ENCODE assay signal across 1 cellular context in the genomic region with DNA sequence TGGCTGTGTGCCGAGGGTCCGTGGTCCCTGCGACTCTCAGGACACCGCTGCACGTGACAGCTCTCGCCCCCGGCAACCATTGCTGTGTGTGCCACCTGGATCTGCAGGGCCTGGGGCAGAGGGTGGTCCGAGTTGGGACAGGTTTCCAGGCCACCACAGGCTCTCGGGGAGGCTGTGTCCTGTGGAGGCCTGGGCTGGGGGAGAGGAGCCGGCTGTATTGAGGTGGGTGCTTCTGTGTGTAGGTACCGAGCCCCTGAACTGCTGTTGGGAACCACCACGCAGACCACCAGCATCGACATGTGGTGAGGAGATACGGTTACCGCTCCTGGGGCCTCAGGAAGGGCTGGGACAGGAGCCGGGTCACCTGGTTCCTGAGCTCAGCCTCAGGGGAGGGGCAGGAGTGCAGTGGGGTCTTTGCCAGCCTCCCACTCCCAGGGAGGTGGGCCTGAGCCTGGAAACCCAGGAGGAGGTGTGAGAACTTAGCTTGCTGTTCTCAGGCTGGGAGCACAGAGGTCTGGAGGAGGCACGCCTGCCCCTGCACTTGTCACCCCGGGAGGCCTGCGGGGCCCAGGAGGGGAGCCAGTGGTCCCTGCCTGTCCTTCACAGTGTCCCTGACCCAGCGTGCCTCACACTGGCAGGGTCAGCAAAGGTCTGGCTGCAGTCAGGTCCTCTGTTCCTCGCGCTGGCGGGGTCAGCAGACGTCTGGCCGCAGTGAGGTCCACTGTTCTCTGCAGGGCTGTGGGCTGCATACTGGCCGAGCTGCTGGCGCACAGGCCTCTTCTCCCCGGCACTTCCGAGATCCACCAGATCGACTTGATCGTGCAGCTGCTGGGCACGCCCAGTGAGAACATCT.
TF ChIP-seq lines count a peak whose summit lies in the region.

No MANE protein-coding gene starts in this region.

TF ChIP-seq in HepG2, 621 proteins besides CTCF, POLR2A, EP300 and RAD21 (continued from another document and continues in another):
- TF ChIP-seq ZNF235 (CRISPR knock-in tag; IDR thresholded peaks at IDR 0.05; ENCODE audit: borderline replicate concordance) (no peak), YY1 (IDR thresholded peaks at IDR 0.05; ENCODE audit: insufficient read depth, insufficient replicate concordance, low read depth, low read length) (no peak), ZNF75D (CRISPR knock-in tag; IDR thresholded peaks at IDR 0.05; ENCODE audit: borderline replicate concordance) (no peak), ZNF572 (CRISPR knock-in tag; IDR thresholded peaks at IDR 0.05) (no peak; the same call in 1 of the 2 replicates), ZNF777 (CRISPR knock-in tag; IDR thresholded peaks at IDR 0.05) (no peak), DPF2 (CRISPR knock-in tag; IDR thresholded peaks at IDR 0.05; ENCODE audit: borderline replicate concordance, low read depth) (no peak; the same call in 1 of the 2 replicates), KMT2A (CRISPR knock-in tag; IDR thresholded peaks at IDR 0.05) (0 out of 2 replicates have a peak, but pooled peaks have one; percentile 27), SRY (CRISPR knock-in tag; IDR thresholded peaks at IDR 0.05) (0 out of 2 replicates have a peak, but pooled peaks have one; percentile 41), KLF16 (CRISPR knock-in tag; IDR thresholded peaks at IDR 0.05) (0 out of 4 replicates have a peak, but pooled peaks of 1 of the 2 experiments have one; percentile 19), CBX1 (IDR thresholded peaks at IDR 0.05; ENCODE audit: low read depth) (no peak), ZNF761 (CRISPR knock-in tag; conservative IDR thresholded peaks at IDR 0.05) (0 out of 2 replicates have a peak, but pooled peaks have one; percentile 57), YEATS4 (CRISPR knock-in tag; IDR thresholded peaks at IDR 0.05; ENCODE audit: borderline replicate concordance) (0 out of 2 replicates have a peak, but pooled peaks have one; percentile 30), ZFP36L2 (CRISPR knock-in tag; IDR thresholded peaks at IDR 0.05) (no peak), RORA (CRISPR knock-in tag; IDR thresholded peaks at IDR 0.05) (no peak), ZNF839 (CRISPR knock-in tag; IDR thresholded peaks at IDR 0.05; ENCODE audit: borderline replicate concordance) (no peak), SMAD3 (CRISPR knock-in tag; IDR thresholded peaks at IDR 0.05) (no peak), PHB2 (IDR thresholded peaks at IDR 0.05; ENCODE audit: partially characterized antibody) (no peak), ADNP (CRISPR knock-in tag; IDR thresholded peaks at IDR 0.05) (no peak), ZNF20 (CRISPR knock-in tag; IDR thresholded peaks at IDR 0.05) (no peak), ZNF24 (IDR thresholded peaks at IDR 0.05) (no peak), ZBTB7A (CRISPR knock-in tag; IDR thresholded peaks at IDR 0.05) (peak; percentile 93; the same call in 1 of the 2 replicates), CHD2 (IDR thresholded peaks at IDR 0.05; ENCODE audit: low read depth, low read length) (no peak), ZNF780A (CRISPR knock-in tag; IDR thresholded peaks at IDR 0.05) (no peak), SNRNP70 (IDR thresholded peaks at IDR 0.05; ENCODE audit: low read depth, low read length) (no peak), ZNF468 (CRISPR knock-in tag; IDR thresholded peaks at IDR 0.05) (no peak), FOSL2 (CRISPR knock-in tag; IDR thresholded peaks at IDR 0.05) (no peak), ELF4 (CRISPR knock-in tag; IDR thresholded peaks at IDR 0.05; ENCODE audit: borderline replicate concordance) (no peak), ZNF841 (CRISPR knock-in tag; IDR thresholded peaks at IDR 0.05; ENCODE audit: borderline replicate concordance) (no peak), ZFP41 (CRISPR knock-in tag; IDR thresholded peaks at IDR 0.05; ENCODE audit: borderline replicate concordance) (no peak), EZH2 (conservative IDR thresholded peaks at IDR 0.05; ENCODE audit: low read depth, low read length) (no peak), MED1 (CRISPR knock-in tag; IDR thresholded peaks at IDR 0.05) (peak; percentile 66), ETV5 (CRISPR knock-in tag; IDR thresholded peaks at IDR 0.05; ENCODE audit: borderline replicate concordance) (peak; percentile 22; the same call in 1 of the 2 replicates), KDM3A (CRISPR knock-in tag; IDR thresholded peaks at IDR 0.05; ENCODE audit: low read depth) (peak; percentile 84; the same call in 1 of the 2 replicates), SP1 (IDR thresholded peaks at IDR 0.05) (no peak), SP1 (CRISPR knock-in tag; IDR thresholded peaks at IDR 0.05) (no peak), PRMT3 (CRISPR knock-in tag; IDR thresholded peaks at IDR 0.05; ENCODE audit: borderline replicate concordance, low read depth) (no peak), MEIS2 (CRISPR knock-in tag; IDR thresholded peaks at IDR 0.05) (peak; percentile 78; the same call in 1 of the 2 replicates), ZBTB21 (CRISPR knock-in tag; IDR thresholded peaks at IDR 0.05) (no peak), ZNF557 (CRISPR knock-in tag; IDR thresholded peaks at IDR 0.05) (no peak), RELA (CRISPR knock-in tag; IDR thresholded peaks at IDR 0.05) (no peak)
- TF ChIP-seq, protein P1, sequence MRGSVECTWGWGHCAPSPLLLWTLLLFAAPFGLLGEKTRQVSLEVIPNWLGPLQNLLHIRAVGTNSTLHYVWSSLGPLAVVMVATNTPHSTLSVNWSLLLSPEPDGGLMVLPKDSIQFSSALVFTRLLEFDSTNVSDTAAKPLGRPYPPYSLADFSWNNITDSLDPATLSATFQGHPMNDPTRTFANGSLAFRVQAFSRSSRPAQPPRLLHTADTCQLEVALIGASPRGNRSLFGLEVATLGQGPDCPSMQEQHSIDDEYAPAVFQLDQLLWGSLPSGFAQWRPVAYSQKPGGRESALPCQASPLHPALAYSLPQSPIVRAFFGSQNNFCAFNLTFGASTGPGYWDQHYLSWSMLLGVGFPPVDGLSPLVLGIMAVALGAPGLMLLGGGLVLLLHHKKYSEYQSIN (CRISPR knock-in tag; IDR thresholded peaks at IDR 0.05; ENCODE audit: borderline replicate concordance), result no peak
- TF ChIP-seq, protein P2, sequence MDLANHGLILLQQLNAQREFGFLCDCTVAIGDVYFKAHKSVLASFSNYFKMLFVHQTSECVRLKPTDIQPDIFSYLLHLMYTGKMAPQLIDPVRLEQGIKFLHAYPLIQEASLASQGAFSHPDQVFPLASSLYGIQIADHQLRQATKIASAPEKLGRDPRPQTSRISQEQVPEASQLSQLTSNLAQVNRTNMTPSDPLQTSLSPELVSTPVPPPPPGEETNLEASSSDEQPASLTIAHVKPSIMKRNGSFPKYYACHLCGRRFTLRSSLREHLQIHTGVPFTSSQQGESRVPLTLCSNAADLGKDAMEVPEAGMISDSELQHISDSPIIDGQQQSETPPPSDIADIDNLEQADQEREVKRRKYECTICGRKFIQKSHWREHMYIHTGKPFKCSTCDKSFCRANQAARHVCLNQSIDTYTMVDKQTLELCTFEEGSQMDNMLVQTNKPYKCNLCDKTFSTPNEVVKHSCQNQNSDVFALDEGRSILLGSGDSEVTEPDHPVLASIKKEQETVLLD (CRISPR knock-in tag; IDR thresholded peaks at IDR 0.05; ENCODE audit: low read depth), result no peak
- TF ChIP-seq, protein P3, sequence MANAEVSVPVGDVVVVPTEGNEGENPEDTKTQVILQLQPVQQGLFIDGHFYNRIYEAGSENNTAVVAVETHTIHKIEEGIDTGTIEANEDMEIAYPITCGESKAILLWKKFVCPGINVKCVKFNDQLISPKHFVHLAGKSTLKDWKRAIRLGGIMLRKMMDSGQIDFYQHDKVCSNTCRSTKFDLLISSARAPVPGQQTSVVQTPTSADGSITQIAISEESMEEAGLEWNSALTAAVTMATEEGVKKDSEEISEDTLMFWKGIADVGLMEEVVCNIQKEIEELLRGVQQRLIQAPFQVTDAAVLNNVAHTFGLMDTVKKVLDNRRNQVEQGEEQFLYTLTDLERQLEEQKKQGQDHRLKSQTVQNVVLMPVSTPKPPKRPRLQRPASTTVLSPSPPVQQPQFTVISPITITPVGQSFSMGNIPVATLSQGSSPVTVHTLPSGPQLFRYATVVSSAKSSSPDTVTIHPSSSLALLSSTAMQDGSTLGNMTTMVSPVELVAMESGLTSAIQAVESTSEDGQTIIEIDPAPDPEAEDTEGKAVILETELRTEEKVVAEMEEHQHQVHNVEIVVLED (CRISPR knock-in tag; IDR thresholded peaks at IDR 0.05; ENCODE audit: borderline replicate concordance), result peak; percentile 14; the same call in 1 of the 2 replicates
- TF ChIP-seq, protein P4, sequence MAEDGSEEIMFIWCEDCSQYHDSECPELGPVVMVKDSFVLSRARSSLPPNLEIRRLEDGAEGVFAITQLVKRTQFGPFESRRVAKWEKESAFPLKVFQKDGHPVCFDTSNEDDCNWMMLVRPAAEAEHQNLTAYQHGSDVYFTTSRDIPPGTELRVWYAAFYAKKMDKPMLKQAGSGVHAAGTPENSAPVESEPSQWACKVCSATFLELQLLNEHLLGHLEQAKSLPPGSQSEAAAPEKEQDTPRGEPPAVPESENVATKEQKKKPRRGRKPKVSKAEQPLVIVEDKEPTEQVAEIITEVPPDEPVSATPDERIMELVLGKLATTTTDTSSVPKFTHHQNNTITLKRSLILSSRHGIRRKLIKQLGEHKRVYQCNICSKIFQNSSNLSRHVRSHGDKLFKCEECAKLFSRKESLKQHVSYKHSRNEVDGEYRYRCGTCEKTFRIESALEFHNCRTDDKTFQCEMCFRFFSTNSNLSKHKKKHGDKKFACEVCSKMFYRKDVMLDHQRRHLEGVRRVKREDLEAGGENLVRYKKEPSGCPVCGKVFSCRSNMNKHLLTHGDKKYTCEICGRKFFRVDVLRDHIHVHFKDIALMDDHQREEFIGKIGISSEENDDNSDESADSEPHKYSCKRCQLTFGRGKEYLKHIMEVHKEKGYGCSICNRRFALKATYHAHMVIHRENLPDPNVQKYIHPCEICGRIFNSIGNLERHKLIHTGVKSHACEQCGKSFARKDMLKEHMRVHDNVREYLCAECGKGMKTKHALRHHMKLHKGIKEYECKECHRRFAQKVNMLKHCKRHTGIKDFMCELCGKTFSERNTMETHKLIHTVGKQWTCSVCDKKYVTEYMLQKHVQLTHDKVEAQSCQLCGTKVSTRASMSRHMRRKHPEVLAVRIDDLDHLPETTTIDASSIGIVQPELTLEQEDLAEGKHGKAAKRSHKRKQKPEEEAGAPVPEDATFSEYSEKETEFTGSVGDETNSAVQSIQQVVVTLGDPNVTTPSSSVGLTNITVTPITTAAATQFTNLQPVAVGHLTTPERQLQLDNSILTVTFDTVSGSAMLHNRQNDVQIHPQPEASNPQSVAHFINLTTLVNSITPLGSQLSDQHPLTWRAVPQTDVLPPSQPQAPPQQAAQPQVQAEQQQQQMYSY (CRISPR knock-in tag; IDR thresholded peaks at IDR 0.05), result no peak
- TF ChIP-seq, protein P5, sequence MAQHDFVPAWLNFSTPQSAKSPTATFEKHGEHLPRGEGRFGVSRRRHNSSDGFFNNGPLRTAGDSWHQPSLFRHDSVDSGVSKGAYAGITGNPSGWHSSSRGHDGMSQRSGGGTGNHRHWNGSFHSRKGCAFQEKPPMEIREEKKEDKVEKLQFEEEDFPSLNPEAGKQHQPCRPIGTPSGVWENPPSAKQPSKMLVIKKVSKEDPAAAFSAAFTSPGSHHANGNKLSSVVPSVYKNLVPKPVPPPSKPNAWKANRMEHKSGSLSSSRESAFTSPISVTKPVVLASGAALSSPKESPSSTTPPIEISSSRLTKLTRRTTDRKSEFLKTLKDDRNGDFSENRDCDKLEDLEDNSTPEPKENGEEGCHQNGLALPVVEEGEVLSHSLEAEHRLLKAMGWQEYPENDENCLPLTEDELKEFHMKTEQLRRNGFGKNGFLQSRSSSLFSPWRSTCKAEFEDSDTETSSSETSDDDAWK (CRISPR knock-in tag; IDR thresholded peaks at IDR 0.05), result no peak
- TF ChIP-seq, protein P6, sequence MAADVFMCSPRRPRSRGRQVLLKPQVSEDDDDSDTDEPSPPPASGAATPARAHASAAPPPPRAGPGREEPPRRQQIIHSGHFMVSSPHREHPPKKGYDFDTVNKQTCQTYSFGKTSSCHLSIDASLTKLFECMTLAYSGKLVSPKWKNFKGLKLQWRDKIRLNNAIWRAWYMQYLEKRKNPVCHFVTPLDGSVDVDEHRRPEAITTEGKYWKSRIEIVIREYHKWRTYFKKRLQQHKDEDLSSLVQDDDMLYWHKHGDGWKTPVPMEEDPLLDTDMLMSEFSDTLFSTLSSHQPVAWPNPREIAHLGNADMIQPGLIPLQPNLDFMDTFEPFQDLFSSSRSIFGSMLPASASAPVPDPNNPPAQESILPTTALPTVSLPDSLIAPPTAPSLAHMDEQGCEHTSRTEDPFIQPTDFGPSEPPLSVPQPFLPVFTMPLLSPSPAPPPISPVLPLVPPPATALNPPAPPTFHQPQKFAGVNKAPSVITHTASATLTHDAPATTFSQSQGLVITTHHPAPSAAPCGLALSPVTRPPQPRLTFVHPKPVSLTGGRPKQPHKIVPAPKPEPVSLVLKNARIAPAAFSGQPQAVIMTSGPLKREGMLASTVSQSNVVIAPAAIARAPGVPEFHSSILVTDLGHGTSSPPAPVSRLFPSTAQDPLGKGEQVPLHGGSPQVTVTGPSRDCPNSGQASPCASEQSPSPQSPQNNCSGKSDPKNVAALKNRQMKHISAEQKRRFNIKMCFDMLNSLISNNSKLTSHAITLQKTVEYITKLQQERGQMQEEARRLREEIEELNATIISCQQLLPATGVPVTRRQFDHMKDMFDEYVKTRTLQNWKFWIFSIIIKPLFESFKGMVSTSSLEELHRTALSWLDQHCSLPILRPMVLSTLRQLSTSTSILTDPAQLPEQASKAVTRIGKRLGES (CRISPR knock-in tag; IDR thresholded peaks at IDR 0.05; ENCODE audit: borderline replicate concordance), result no peak
- TF ChIP-seq, protein P7, sequence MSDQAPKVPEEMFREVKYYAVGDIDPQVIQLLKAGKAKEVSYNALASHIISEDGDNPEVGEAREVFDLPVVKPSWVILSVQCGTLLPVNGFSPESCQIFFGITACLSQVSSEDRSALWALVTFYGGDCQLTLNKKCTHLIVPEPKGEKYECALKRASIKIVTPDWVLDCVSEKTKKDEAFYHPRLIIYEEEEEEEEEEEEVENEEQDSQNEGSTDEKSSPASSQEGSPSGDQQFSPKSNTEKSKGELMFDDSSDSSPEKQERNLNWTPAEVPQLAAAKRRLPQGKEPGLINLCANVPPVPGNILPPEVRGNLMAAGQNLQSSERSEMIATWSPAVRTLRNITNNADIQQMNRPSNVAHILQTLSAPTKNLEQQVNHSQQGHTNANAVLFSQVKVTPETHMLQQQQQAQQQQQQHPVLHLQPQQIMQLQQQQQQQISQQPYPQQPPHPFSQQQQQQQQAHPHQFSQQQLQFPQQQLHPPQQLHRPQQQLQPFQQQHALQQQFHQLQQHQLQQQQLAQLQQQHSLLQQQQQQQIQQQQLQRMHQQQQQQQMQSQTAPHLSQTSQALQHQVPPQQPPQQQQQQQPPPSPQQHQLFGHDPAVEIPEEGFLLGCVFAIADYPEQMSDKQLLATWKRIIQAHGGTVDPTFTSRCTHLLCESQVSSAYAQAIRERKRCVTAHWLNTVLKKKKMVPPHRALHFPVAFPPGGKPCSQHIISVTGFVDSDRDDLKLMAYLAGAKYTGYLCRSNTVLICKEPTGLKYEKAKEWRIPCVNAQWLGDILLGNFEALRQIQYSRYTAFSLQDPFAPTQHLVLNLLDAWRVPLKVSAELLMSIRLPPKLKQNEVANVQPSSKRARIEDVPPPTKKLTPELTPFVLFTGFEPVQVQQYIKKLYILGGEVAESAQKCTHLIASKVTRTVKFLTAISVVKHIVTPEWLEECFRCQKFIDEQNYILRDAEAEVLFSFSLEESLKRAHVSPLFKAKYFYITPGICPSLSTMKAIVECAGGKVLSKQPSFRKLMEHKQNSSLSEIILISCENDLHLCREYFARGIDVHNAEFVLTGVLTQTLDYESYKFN (CRISPR knock-in tag; conservative IDR thresholded peaks at IDR 0.05), result peak; percentile 79
- TF ChIP-seq, protein P8, sequence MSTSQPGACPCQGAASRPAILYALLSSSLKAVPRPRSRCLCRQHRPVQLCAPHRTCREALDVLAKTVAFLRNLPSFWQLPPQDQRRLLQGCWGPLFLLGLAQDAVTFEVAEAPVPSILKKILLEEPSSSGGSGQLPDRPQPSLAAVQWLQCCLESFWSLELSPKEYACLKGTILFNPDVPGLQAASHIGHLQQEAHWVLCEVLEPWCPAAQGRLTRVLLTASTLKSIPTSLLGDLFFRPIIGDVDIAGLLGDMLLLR (CRISPR knock-in tag; IDR thresholded peaks at IDR 0.05), result no peak
